7 cellular contexts compared by ENCODE assay signal in genomic region chr3:15205482-15205933, GRCh38. TPM values are rescaled to one million over a fixed set of nuclear protein-coding genes. Genes with fewer than 3 reads are reported as not detected.
DNase-seq lines count a peak whose midpoint lies in the region; TF ChIP-seq lines count a peak whose summit lies in the region.

No MANE protein-coding gene starts in this region.

- H3K4me3 Mint-ChIP-seq in activated naive CD8-positive, alpha-beta T cell: peak overlapping the region; percentile 88
- H3K4me3 Mint-ChIP-seq in immature natural killer cell: peak overlapping the region; percentile 83 to 94 (median 89)

- H3K36me3 Mint-ChIP-seq in activated naive CD8-positive, alpha-beta T cell: peaks cover 2% of the 10 kb centered on the region
- no peaks in the 10 kb centered on the region for H3K36me3 Mint-ChIP-seq in immature natural killer cell

- peak overlapping the region; percentile 90 for H3K27ac ChIP-seq in HUES48 (ENCODE audit: low read depth, low read length)
- peak overlapping the region; percentile 95 to 98 (median 98) for H3K27ac ChIP-seq in stomach

- DNase-seq in immature natural killer cell (no peak), stomach (no peak), GM19240 (ENCODE audit: insufficient read length, low spot score) (no peak), GOT3 (lab: John Stamatoyannopoulos, UW) (no peak), GM13976 (ENCODE audit: low spot score) (no peak)

- no peaks in the 10 kb centered on the region for H3K9me3 Mint-ChIP-seq in activated naive CD8-positive, alpha-beta T cell (ENCODE audit: low read depth)
- no peaks in the 10 kb centered on the region for H3K9me3 Mint-ChIP-seq in immature natural killer cell

- H3K27me3 Mint-ChIP-seq in activated naive CD8-positive, alpha-beta T cell: no peaks in the 10 kb centered on the region
- H3K27me3 Mint-ChIP-seq in immature natural killer cell (ENCODE audit: low read depth in 3 of 3): peaks cover 2 to 5% (median 5%) of the 10 kb centered on the region in 3 donors

- in situ Hi-C loops in GM13976 (cut with MboI; ENCODE audit: low sequenced_read_pairs, unreplicated experiment): loop anchor here (10.0 kb wide), 1 partner anchor 199 kb away; no protein-coding TSS in a partner anchor

- H3K9me3 ChIP-seq in HUES48 (ENCODE audit: control insufficient read depth, insufficient read depth, low read length) (no peaks in the 10 kb centered on the region), stomach (no peaks in the 10 kb centered on the region)

- TF ChIP-seq CTCF in stomach (IDR thresholded peaks at IDR 0.05): peak in 1 of 7 experiments; percentile 33
- TF ChIP-seq CTCF in GM13976 (IDR thresholded peaks at IDR 0.05; ENCODE audit: borderline replicate concordance, control extremely low read depth, extremely low read depth, insufficient read depth, missing control alignments): no peak

- peak overlapping the region; percentile 75 for H3K9ac ChIP-seq in HUES48 (ENCODE audit: low read depth, low read length)

- peaks cover 4% of the 10 kb centered on the region; the same call in 1 of the 2 replicates for H3K4me1 ChIP-seq in HUES48 (ENCODE audit: control insufficient read depth, insufficient read depth, low read length)
- H3K4me1 ChIP-seq in stomach: peaks cover 8 to 42% (median 31%) of the 10 kb centered on the region in 4 donors

- 0 to 5% (median 3%) methylated on average over 3 of the region's 3 CpGs for WGBS in stomach, 5 donors

- intact Hi-C loops in stomach (cut with DNase I; ENCODE audit: low total_unique reads): loop anchor here (10.0 kb wide), 1 partner anchor 179 kb away; no protein-coding TSS in a partner anchor

- H3K4me3 ChIP-seq in HUES48 (ENCODE audit: low read depth, low read length) (peak overlapping the region; percentile 91), stomach (peak overlapping the region; percentile 76 to 91 (median 83))

- peak in 1 of 4 donors; percentile 63 for TF ChIP-seq POLR2A in stomach (IDR thresholded peaks at IDR 0.05)

- H3K27ac Mint-ChIP-seq in activated naive CD8-positive, alpha-beta T cell: peak overlapping the region; percentile 92
- H3K27ac Mint-ChIP-seq in immature natural killer cell: peak overlapping the region; percentile 89 to 96 (median 92)

- peaks cover 7% of the 10 kb centered on the region; the same call in 1 of the 2 replicates for H3K36me3 ChIP-seq in HUES48 (ENCODE audit: control insufficient read depth, insufficient read depth, low read length)
- peaks cover 0 to 11% (median 3%) of the 10 kb centered on the region in 4 donors for H3K36me3 ChIP-seq in stomach

- H3K27me3 ChIP-seq in HUES48 (ENCODE audit: control insufficient read depth, insufficient read depth, low read length): no peaks in the 10 kb centered on the region
- H3K27me3 ChIP-seq in stomach: no peaks in the 10 kb centered on the region

- peaks cover 30% of the 10 kb centered on the region for H3K4me1 Mint-ChIP-seq in activated naive CD8-positive, alpha-beta T cell (ENCODE audit: low read depth)
- peaks cover 28 to 52% of the 10 kb centered on the region in 2 donors for H3K4me1 Mint-ChIP-seq in immature natural killer cell

- no peak for TF ChIP-seq EP300 in stomach (IDR thresholded peaks at IDR 0.05)

RNA-seq across cellular contexts. Expression of gene CAPN7, which starts 0.5 kb away (rescaled TPM):
- polyA plus RNA-seq in immature natural killer cell (10 to 100 TPM in 2 of 3 donors, 1 to 10 TPM in 1; 4.1 to 25.7 (median 19.4) TPM), stomach (10 to 100 TPM in 2 of 3 donors, 1 to 10 TPM in 1; 7.7 to 13.6 (median 12.3) TPM)
- 100 to 1,000 TPM in 3 of 5 donors, 10 to 100 TPM in 2; 68.4 to 483 (median 118) TPM for total RNA-seq in stomach
